Comparison of ENCODE assay signal across 13 cellular contexts in genomic region chr12:112584266-112584722, GRCh38.
A peak's percentile ranks its signal among the peaks of the same experiment; 100 is the strongest.
DNase-seq lines count a peak whose midpoint lies in the region; ATAC-seq, FAIRE-seq and TF ChIP-seq lines count a peak whose summit lies in the region.
"Had no signal": no experiment of that assay in that cellular context is flagged by ENCODE, and none has a peak within 500 bp of the region (broad histone marks: within the 10 kb centered on the region; RNA-seq: fewer than 3 reads in every experiment).

No MANE protein-coding gene starts in this region.

- H3K4me3 Mint-ChIP-seq in WTC11: no peak overlapping the region
- H3K4me3 Mint-ChIP-seq: activated T-cell treated with anti-CD3 and anti-CD28 coated beads, Interleukin-2, amount 50 U/mL, for 72 hours; dendritic cell treated with granulocyte-macrophage colony-stimulating factor and Interleukin-4, amounts not matched to agents 40 ng/mL and 50 ng/mL, for 4 days had no signal

- CTCF ChIA-PET in WTC11 (lab: Charles Lee): no interaction called here

- no peaks in the 10 kb centered on the region for H3K36me3 Mint-ChIP-seq in WTC11

- POLR2A ChIA-PET in WTC11 (lab: Charles Lee): no interaction called here

- no peak for TF ChIP-seq CTCF in WTC11 (IDR thresholded peaks at IDR 0.05)

- DNase-seq in CMK (ENCODE audit: low read depth) (peak; percentile 9), H54 (ENCODE audit: insufficient read length, low spot score) (peak; percentile 77), NCI-H2227 (lab: John Stamatoyannopoulos, UW; ENCODE audit: unreplicated experiment) (peak; percentile 75), WTC11 (ENCODE audit: low spot score) (peak; percentile 66), NCI-H187 (lab: John Stamatoyannopoulos, UW) (no peak)
- DNase-seq: activated CD4-positive, alpha-beta T cell treated with anti-CD3 and anti-CD28 coated beads for 1 hour; activated T-cell treated with anti-CD3 and anti-CD28 coated beads, Interleukin-2, amount 50 U/mL, for 72 hours; NCI-H774; nucleus accumbens had no signal

- peak; percentile 91 for ATAC-seq in WTC11
- ATAC-seq in GM21423 (IDR thresholded peaks at IDR 0.05; ENCODE audit: unreplicated experiment): no peak
- no peak for ATAC-seq in HG03135 (IDR thresholded peaks at IDR 0.05; ENCODE audit: unreplicated experiment)
- no peak for ATAC-seq in GM18519 (IDR thresholded peaks at IDR 0.05; ENCODE audit: low FRiP score, unreplicated experiment)
- ATAC-seq: activated T-cell treated with anti-CD3 and anti-CD28 coated beads, Interleukin-2, amount 50 U/mL, for 72 hours had no signal

- no peak for TF ChIP-seq POLR2A in H54 (IDR thresholded peaks at IDR 0.05; ENCODE audit: low read depth, low read length)

- no peaks in the 10 kb centered on the region for H3K9me3 Mint-ChIP-seq in WTC11
- H3K9me3 Mint-ChIP-seq: activated T-cell treated with anti-CD3 and anti-CD28 coated beads, Interleukin-2, amount 50 U/mL, for 72 hours; dendritic cell treated with granulocyte-macrophage colony-stimulating factor and Interleukin-4, amounts not matched to agents 40 ng/mL and 50 ng/mL, for 4 days had no signal

- H3K27me3 Mint-ChIP-seq in WTC11 (ENCODE audit: low read depth): peaks cover 92% of the 10 kb centered on the region

- no peak overlapping the region; the same call in 1 of the 2 replicates for H3K27ac Mint-ChIP-seq in WTC11
- H3K27ac Mint-ChIP-seq: activated T-cell treated with anti-CD3 and anti-CD28 coated beads, Interleukin-2, amount 50 U/mL, for 72 hours; dendritic cell treated with granulocyte-macrophage colony-stimulating factor and Interleukin-4, amounts not matched to agents 40 ng/mL and 50 ng/mL, for 4 days had no signal

- H3K4me1 Mint-ChIP-seq in WTC11: peaks cover 15% of the 10 kb centered on the region

- peak; percentile 98 for FAIRE-seq in H54 (lab: Jason Lieb, UNC)

TF ChIP-seq in WTC11, 78 proteins besides CTCF, POLR2A, EP300 and RAD21:
- no peak for TF ChIP-seq IRF1 (CRISPR knock-in tag; IDR thresholded peaks at IDR 0.05)
- no peak for TF ChIP-seq ZNF423 (CRISPR knock-in tag; IDR thresholded peaks at IDR 0.05)
- TF ChIP-seq USF2 (CRISPR knock-in tag; IDR thresholded peaks at IDR 0.05): peak; percentile 91
- TF ChIP-seq HMGA2 (CRISPR knock-in tag; IDR thresholded peaks at IDR 0.05): no peak
- TF ChIP-seq ZNF121 (CRISPR knock-in tag; IDR thresholded peaks at IDR 0.05): no peak
- peak; percentile 88 for TF ChIP-seq USF1 (CRISPR knock-in tag; IDR thresholded peaks at IDR 0.05)
- TF ChIP-seq GABPB1 (CRISPR knock-in tag; IDR thresholded peaks at IDR 0.05): no peak
- TF ChIP-seq TP53 (CRISPR knock-in tag; IDR thresholded peaks at IDR 0.05): no peak
- peak; percentile 27; the same call in 1 of the 2 replicates for TF ChIP-seq SP1 (CRISPR knock-in tag; conservative IDR thresholded peaks at IDR 0.05)
- no peak for TF ChIP-seq IRF2 (CRISPR knock-in tag; IDR thresholded peaks at IDR 0.05; ENCODE audit: borderline replicate concordance, low read depth)
- no peak for TF ChIP-seq PREB (CRISPR knock-in tag; IDR thresholded peaks at IDR 0.05; ENCODE audit: borderline replicate concordance)
- no peak for TF ChIP-seq FOXP4 (CRISPR knock-in tag; IDR thresholded peaks at IDR 0.05)
- no peak for TF ChIP-seq ATF2 (CRISPR knock-in tag; IDR thresholded peaks at IDR 0.05; ENCODE audit: borderline replicate concordance, low read depth)
- peak; percentile 78 for TF ChIP-seq NFYB (CRISPR knock-in tag; conservative IDR thresholded peaks at IDR 0.05; ENCODE audit: low read depth)
- TF ChIP-seq ESRRA (CRISPR knock-in tag; IDR thresholded peaks at IDR 0.05; ENCODE audit: borderline replicate concordance): no peak
- TF ChIP-seq ZNF671 (CRISPR knock-in tag; IDR thresholded peaks at IDR 0.05): no peak
- no peak for TF ChIP-seq JAZF1 (CRISPR knock-in tag; IDR thresholded peaks at IDR 0.05)
- TF ChIP-seq ETV6 (CRISPR knock-in tag; IDR thresholded peaks at IDR 0.05): no peak
- no peak for TF ChIP-seq HMGXB4 (CRISPR knock-in tag; IDR thresholded peaks at IDR 0.05)
- no peak for TF ChIP-seq TCF7 (CRISPR knock-in tag; IDR thresholded peaks at IDR 0.05; ENCODE audit: low read depth)
- TF ChIP-seq KAT7 (CRISPR knock-in tag; IDR thresholded peaks at IDR 0.05; ENCODE audit: borderline replicate concordance): no peak

Comparison
In these comparisons a context has a peak if more than half of its experiments do, and no peak if none do; other contexts are left out.
1. DNase-seq: peak in CMK (single experiment), H54 (single experiment), NCI-H2227 (single experiment) and WTC11 (single experiment); none in NCI-H187 (0 of 2).